Comparison of ENCODE assay signal across 13 cellular contexts in genomic region chr10:129949411-129950335, GRCh38. TPM values are rescaled to one million over a fixed set of nuclear protein-coding genes. Genes with fewer than 3 reads are reported as not detected.
A peak's percentile ranks its signal among the peaks of the same experiment; 100 is the strongest.
DNase-seq lines count a peak whose midpoint lies in the region; ATAC-seq, FAIRE-seq and TF ChIP-seq lines count a peak whose summit lies in the region.
"Had no signal": no experiment of that assay in that cellular context is flagged by ENCODE, and none has a peak within 500 bp of the region (broad histone marks: within the 10 kb centered on the region; RNA-seq: fewer than 3 reads in every experiment).

No MANE protein-coding gene starts in this region.

- H3K79me2 ChIP-seq in keratinocyte (ENCODE audit: control insufficient read depth, insufficient read depth, low read length) = no peaks in the 10 kb centered on the region

- dilution Hi-C loops in keratinocyte (cut with MboI; ENCODE audit: extremely low pct_ligation_motif_present, low sequenced_read_pairs) = no loop called here

- H3K27ac ChIP-seq in endodermal cell (ENCODE audit: low read depth, low read length) = no peak overlapping the region
- H3K27ac ChIP-seq in keratinocyte (ENCODE audit: control insufficient read depth, insufficient read depth, low read length) = no peak overlapping the region
- H3K27ac ChIP-seq in thyroid gland = peak overlapping the region in 2 of 3 donors; percentile 28 to 45
- H3K27ac ChIP-seq: KMS-11 had no signal

- H3K4me3 ChIP-seq in endodermal cell (ENCODE audit: low read length) = no peak overlapping the region
- H3K4me3 ChIP-seq in keratinocyte (ENCODE audit: control insufficient read depth in 2 of 3, extremely low read depth in 1 of 3, insufficient read depth in 2 of 3, low read depth in 1 of 3, low read length in 3 of 3) = no peak overlapping the region
- H3K4me3 ChIP-seq in thyroid gland (replicated peaks in 1 of 3) = no peak overlapping the region

- H3K27me3 Mint-ChIP-seq in endodermal cell (ENCODE audit: insufficient read depth) = peaks cover 11% of the 10 kb centered on the region

- H3K9me3 ChIP-seq in endodermal cell (ENCODE audit: control insufficient read depth, low read length) = no peaks in the 10 kb centered on the region
- H3K9me3 ChIP-seq in keratinocyte (ENCODE audit: control insufficient read depth, low read depth, low read length) = no peaks in the 10 kb centered on the region
- H3K9me3 ChIP-seq in thyroid gland = no peaks in the 10 kb centered on the region

- 49 to 80% methylated on average over 12 to 26 of the region's 27 CpGs for WGBS in endodermal cell (ENCODE audit: insufficient coverage in 1 of 2, insufficient read length in 1 of 2), 2 experiments
- 30 to 38% methylated on average over 24 to 25 of the region's 27 CpGs for WGBS in thyroid gland, 2 donors

- H3K4me1 ChIP-seq in endodermal cell (ENCODE audit: control insufficient read depth, insufficient read depth, low read length) = no peaks in the 10 kb centered on the region
- no peaks in the 10 kb centered on the region for H3K4me1 ChIP-seq in keratinocyte (ENCODE audit: control insufficient read depth, extremely low read depth, insufficient read depth, low read length)
- H3K4me1 ChIP-seq in thyroid gland = peaks cover 5 to 21% of the 10 kb centered on the region in 2 donors

- H3K9ac ChIP-seq in endodermal cell (ENCODE audit: extremely low read depth, low read length, poor library complexity, severe bottlenecking) = no peak overlapping the region
- H3K9ac ChIP-seq in keratinocyte (ENCODE audit: control insufficient read depth, extremely low read depth, insufficient read depth, low read length) = no peak overlapping the region
- H3K9ac ChIP-seq: KMS-11 had no signal

- FAIRE-seq in keratinocyte (lab: Jason Lieb, UNC) = no peak

- no peaks in the 10 kb centered on the region for H3K9me1 ChIP-seq in keratinocyte (ENCODE audit: control insufficient read depth, extremely low read depth, insufficient read depth, low read length)

- TF ChIP-seq CTCF in endodermal cell (conservative IDR thresholded peaks at IDR 0.05) (no peak), keratinocyte (optimal IDR thresholded peaks at IDR 0.05 in 1 of 3, IDR thresholded peaks at IDR 0.05 in 1 of 3, conservative IDR thresholded peaks at IDR 0.05 in 1 of 3; ENCODE audit: extremely low read depth in 1 of 3, insufficient read depth in 2 of 3, low read length in 3 of 3) (no peak), thyroid gland (IDR thresholded peaks at IDR 0.05) (no peak)

- H3K27me3 ChIP-seq in endodermal cell (ENCODE audit: control insufficient read depth, insufficient read depth, low read length, poor library complexity, severe bottlenecking) (peaks cover 13% of the 10 kb centered on the region), keratinocyte (ENCODE audit: control insufficient read depth, extremely low read depth, insufficient read depth, low read length) (no peaks in the 10 kb centered on the region), thyroid gland (no peaks in the 10 kb centered on the region)

- DNase-seq in KBM-7 = peak; percentile 49
- peak; percentile 82 for DNase-seq in endodermal cell
- DNase-seq in keratinocyte (ENCODE audit: low read depth, low spot score) = no peak
- no peak for DNase-seq in thyroid gland
- no peak for DNase-seq in NCI-H345 treated with DMSO at 0.1 percent for 48 hours (lab: John Stamatoyannopoulos, UW; ENCODE audit: unreplicated experiment)
- DNase-seq: EL; NCI-H526 treated with DMSO at 0.1 percent for 48 hours; stimulated activated naive CD8-positive, alpha-beta T cell treated with anti-CD3 and anti-CD28 coated beads, Interleukin-15, amount 100 ng/mL, for 72 hours had no signal

- no peaks in the 10 kb centered on the region for H3K36me3 Mint-ChIP-seq in endodermal cell (ENCODE audit: low read depth)

- peak in 1 of 2 donors; percentile 9 for TF ChIP-seq POLR2A in thyroid gland (IDR thresholded peaks at IDR 0.05)
- no peak for TF ChIP-seq POLR2A in GM18505 (IDR thresholded peaks at IDR 0.05; ENCODE audit: borderline replicate concordance, extremely low read depth, insufficient read depth, insufficient read length)

- H3K27ac Mint-ChIP-seq in endodermal cell = no peak overlapping the region
- H3K27ac Mint-ChIP-seq: activated T-helper 17 cell treated with anti-CD3 and anti-CD28 coated beads, Interleukin-2, amount 50 U/mL, for 72 hours; dendritic cell treated with granulocyte-macrophage colony-stimulating factor and Interleukin-4, amounts not matched to agents 40 ng/mL and 50 ng/mL, for 4 days; stimulated activated naive CD8-positive, alpha-beta T cell treated with anti-CD3 and anti-CD28 coated beads, Interleukin-15, amount 100 ng/mL, for 72 hours had no signal

- H3K36me3 ChIP-seq in endodermal cell (ENCODE audit: control insufficient read depth, insufficient read depth, low read length) (no peaks in the 10 kb centered on the region), keratinocyte (ENCODE audit: control insufficient read depth in 2 of 2, extremely low read depth in 1 of 2, insufficient read depth in 2 of 2, low read length in 2 of 2) (no peaks in the 10 kb centered on the region), thyroid gland (no peaks in the 10 kb centered on the region)

- H4K20me1 ChIP-seq in keratinocyte (ENCODE audit: control insufficient read depth, extremely low read depth, insufficient read depth, low read length) = no peaks in the 10 kb centered on the region

- peaks cover 15% of the 10 kb centered on the region for H3K4me1 Mint-ChIP-seq in endodermal cell
- H3K4me1 Mint-ChIP-seq: activated T-helper 17 cell treated with anti-CD3 and anti-CD28 coated beads, Interleukin-2, amount 50 U/mL, for 72 hours; stimulated activated naive CD8-positive, alpha-beta T cell treated with anti-CD3 and anti-CD28 coated beads, Interleukin-15, amount 100 ng/mL, for 72 hours had no signal

- H2AFZ ChIP-seq in keratinocyte (ENCODE audit: control insufficient read depth, low read length) = peak overlapping the region; percentile 26

- no peaks in the 10 kb centered on the region for H3K9me3 Mint-ChIP-seq in endodermal cell
- H3K9me3 Mint-ChIP-seq: activated T-helper 17 cell treated with anti-CD3 and anti-CD28 coated beads, Interleukin-2, amount 50 U/mL, for 72 hours; dendritic cell treated with granulocyte-macrophage colony-stimulating factor and Interleukin-4, amounts not matched to agents 40 ng/mL and 50 ng/mL, for 4 days; stimulated activated naive CD8-positive, alpha-beta T cell treated with anti-CD3 and anti-CD28 coated beads, Interleukin-15, amount 100 ng/mL, for 72 hours had no signal

- H3K4me3 Mint-ChIP-seq in endodermal cell = peak overlapping the region; percentile 27
- H3K4me3 Mint-ChIP-seq: activated T-helper 17 cell treated with anti-CD3 and anti-CD28 coated beads, Interleukin-2, amount 50 U/mL, for 72 hours; dendritic cell treated with granulocyte-macrophage colony-stimulating factor and Interleukin-4, amounts not matched to agents 40 ng/mL and 50 ng/mL, for 4 days; stimulated activated naive CD8-positive, alpha-beta T cell treated with anti-CD3 and anti-CD28 coated beads, Interleukin-15, amount 100 ng/mL, for 72 hours had no signal

- no peak overlapping the region for H3K4me2 ChIP-seq in keratinocyte (ENCODE audit: control insufficient read depth, extremely low read depth, insufficient read depth, low read depth, low read length)
- H3K4me2 ChIP-seq: KMS-11 had no signal

- intact Hi-C loops in thyroid gland (cut with DNase I) = no loop called here

- no peak for ATAC-seq in GM18505 (IDR thresholded peaks at IDR 0.05; ENCODE audit: unreplicated experiment)
- no peak for ATAC-seq in GM21737 (IDR thresholded peaks at IDR 0.05; ENCODE audit: unreplicated experiment)
- ATAC-seq: activated T-helper 17 cell treated with anti-CD3 and anti-CD28 coated beads, Interleukin-2, amount 50 U/mL, for 72 hours; stimulated activated naive CD8-positive, alpha-beta T cell treated with anti-CD3 and anti-CD28 coated beads, Interleukin-15, amount 100 ng/mL, for 72 hours had no signal

- in situ Hi-C loops in KBM-7 (cut with MboI; ENCODE audit: low pct_unique_long_range_greater_than_20kb, low sequenced_read_pairs) = no loop called here

RNA-seq across cellular contexts. Expression of gene EBF3, which starts 14.4 kb away (rescaled TPM):
- total RNA-seq in endodermal cell = 1 to 10 TPM in 1 of 2 donors, under 1 TPM in 1; 0.44 to 2.0 TPM
- polyA plus RNA-seq in endodermal cell (2013, experiment 1 of 2) = 20.8 TPM
- polyA plus RNA-seq in endodermal cell (2013, experiment 2 of 2) = 16.1 TPM
- 0.01 to 0.05 TPM in 2 of 3 replicates, not detected in the other for polyA plus RNA-seq in keratinocyte
- polyA plus RNA-seq in keratinocyte (2011; ENCODE audit: low read depth) = not detected
- polyA plus RNA-seq in keratinocyte (2011; cell fraction: cytosol; rRNA removed) = not detected in 2 replicates
- polyA plus RNA-seq in keratinocyte (2011; cell fraction: nucleus; rRNA removed) = 0.03 TPM in 1 of 2 replicates, not detected in the other
- polyA plus RNA-seq in keratinocyte (2012; ENCODE audit: low replicate concordance) = not detected in 2 replicates
- not detected in 3 replicates for polyA minus RNA-seq in keratinocyte
- not detected for polyA minus RNA-seq in keratinocyte (2011; cell fraction: cytosol; rRNA and poly(A)+ RNA removed)
- not detected in 2 replicates for polyA minus RNA-seq in keratinocyte (2011; cell fraction: nucleus; rRNA and poly(A)+ RNA removed)
- total RNA-seq in thyroid gland = 10 to 100 TPM in 1 of 4 donors, 1 to 10 TPM in 3; 6.8 to 12.5 (median 8.8) TPM
- total RNA-seq: activated T-helper 17 cell treated with anti-CD3 and anti-CD28 coated beads, Interleukin-2, amount 50 U/mL, for 72 hours had no signal

Comparison
In these comparisons a context has a peak if more than half of its experiments do, and no peak if none do; other contexts are left out.
1. DNase-seq: peak in KBM-7 (single experiment) and endodermal cell (single experiment); none in keratinocyte (single experiment), thyroid gland (0 of 2) and NCI-H345 treated with DMSO at 0.1 percent for 48 hours (single experiment).
2. H3K27ac ChIP-seq: peak in thyroid gland (2 of 3); none in endodermal cell (single experiment) and keratinocyte (single experiment).